In genomic region chr3:75192065-75192658, GRCh38 we compare ENCODE assay signal across 8 cellular contexts.
DNase-seq lines count a peak whose midpoint lies in the region; ATAC-seq and TF ChIP-seq lines count a peak whose summit lies in the region.

No MANE protein-coding gene starts in this region.

- peak; percentile 17 for DNase-seq in Ammon's horn (ENCODE audit: low spot score)
- peak; percentile 31 for DNase-seq in SK-N-DZ (ENCODE audit: low spot score)
- peak; percentile 11 for DNase-seq in amniotic epithelial cell (ENCODE audit: low read depth)
- peak; percentile 26 for DNase-seq in kidney glomerular epithelial cell (lab: John Stamatoyannopoulos, UW)
- peak; percentile 7 to 25 for DNase-seq in stimulated activated CD8-positive, alpha-beta memory T cell treated with anti-CD3 and anti-CD28 coated beads, Interleukin-2, amount 100 ng/mL, for 1 hour (ENCODE audit: low read depth in 2 of 2)
- no peak for DNase-seq in NCI-H774 (lab: John Stamatoyannopoulos, UW)

- TF ChIP-seq POLR2A in GM18505 (IDR thresholded peaks at IDR 0.05; ENCODE audit: borderline replicate concordance, extremely low read depth, insufficient read depth, insufficient read length): no peak

- ATAC-seq in GM18505 (IDR thresholded peaks at IDR 0.05; ENCODE audit: unreplicated experiment) (peak; percentile 62), HG03432 (IDR thresholded peaks at IDR 0.05; ENCODE audit: unreplicated experiment) (peak; percentile 78)
